16 cellular contexts compared by ENCODE assay signal in genomic region chr17:14011740-14012405, GRCh38.
"Had no signal": no experiment of that assay in that cellular context is flagged by ENCODE, and none has a peak within 500 bp of the region (broad histone marks: within the 10 kb centered on the region; RNA-seq: fewer than 3 reads in every experiment).

No MANE protein-coding gene starts in this region.

- H3K4me3 ChIP-seq: gastrocnemius medialis, hepatocyte, mucosa of descending colon, testis had no signal

- H3K4me2 ChIP-seq: hepatocyte had no signal

- H3K9me3 Mint-ChIP-seq: activated CD8-positive, alpha-beta T cell treated with anti-CD3 and anti-CD28 coated beads for 36 hours; activated T-helper 1 cell treated with anti-CD3 and anti-CD28 coated beads, Interleukin-12 subunit alpha, Interleukin-12 subunit beta, Interleukin-2, Interleukin-4 antibody, amounts not matched to agents 30 ng/mL and 10 ng/mL and 1 ng/mL, durations not matched to agents 14 hours and 24 hours and 36 hours; natural killer cell; stimulated activated naive CD8-positive, alpha-beta T cell treated with anti-CD3 and anti-CD28 coated beads, Interleukin-15, amount 100 ng/mL, for 72 hours; T-cell had no signal

- ATAC-seq: activated CD4-positive, alpha-beta T cell treated with anti-CD3 and anti-CD28 coated beads for 36 hours; activated CD8-positive, alpha-beta T cell treated with anti-CD3 and anti-CD28 coated beads for 36 hours; gastrocnemius medialis; mucosa of descending colon; natural killer cell; stimulated activated naive CD8-positive, alpha-beta T cell treated with anti-CD3 and anti-CD28 coated beads, Interleukin-15, amount 100 ng/mL, for 72 hours; T-cell had no signal

- H3K27me3 Mint-ChIP-seq: activated CD8-positive, alpha-beta T cell treated with anti-CD3 and anti-CD28 coated beads for 36 hours; stimulated activated naive CD8-positive, alpha-beta T cell treated with anti-CD3 and anti-CD28 coated beads, Interleukin-15, amount 100 ng/mL, for 72 hours; T-cell had no signal

- H2AFZ ChIP-seq: hepatocyte had no signal

- DNase-seq: activated CD4-positive, alpha-beta T cell treated with anti-CD3 and anti-CD28 coated beads for 36 hours; activated CD8-positive, alpha-beta T cell treated with anti-CD3 and anti-CD28 coated beads for 36 hours; activated naive CD4-positive, alpha-beta T cell treated with Interleukin-2 at 50 U/mL for 16 hours; cortex of kidney; effector CD8-positive, alpha-beta T cell; gastrocnemius medialis; kidney; mucosa of descending colon; natural killer cell; stimulated activated CD4-positive, alpha-beta T cell treated with anti-CD3 and anti-CD28 coated beads, Interleukin-4, amount 100 ng/mL, for 1 hour; stimulated activated naive CD8-positive, alpha-beta T cell treated with anti-CD3 and anti-CD28 coated beads, Interleukin-15, amount 100 ng/mL, for 72 hours; T-cell; T1000; testis had no signal

- H3K27me3 ChIP-seq: testis had no signal

- H3K36me3 ChIP-seq: gastrocnemius medialis had no signal

- H3K36me3 Mint-ChIP-seq: natural killer cell, T-cell had no signal

- H3K27ac ChIP-seq: gastrocnemius medialis, hepatocyte, testis had no signal

- H3K4me1 ChIP-seq: testis had no signal

- H3K4me3 Mint-ChIP-seq: activated CD4-positive, alpha-beta T cell treated with anti-CD3 and anti-CD28 coated beads for 36 hours; activated CD8-positive, alpha-beta T cell treated with anti-CD3 and anti-CD28 coated beads for 36 hours; activated T-helper 1 cell treated with anti-CD3 and anti-CD28 coated beads, Interleukin-12 subunit alpha, Interleukin-12 subunit beta, Interleukin-2, Interleukin-4 antibody, amounts not matched to agents 30 ng/mL and 10 ng/mL and 1 ng/mL, durations not matched to agents 14 hours and 24 hours and 36 hours; natural killer cell; stimulated activated naive CD8-positive, alpha-beta T cell treated with anti-CD3 and anti-CD28 coated beads, Interleukin-15, amount 100 ng/mL, for 72 hours; T-cell had no signal

- H3K4me1 Mint-ChIP-seq: activated CD4-positive, alpha-beta T cell treated with anti-CD3 and anti-CD28 coated beads for 36 hours; natural killer cell; stimulated activated naive CD8-positive, alpha-beta T cell treated with anti-CD3 and anti-CD28 coated beads, Interleukin-15, amount 100 ng/mL, for 72 hours had no signal

- H3K27ac Mint-ChIP-seq: activated CD4-positive, alpha-beta T cell treated with anti-CD3 and anti-CD28 coated beads for 36 hours; activated CD8-positive, alpha-beta T cell treated with anti-CD3 and anti-CD28 coated beads for 36 hours; activated T-helper 1 cell treated with anti-CD3 and anti-CD28 coated beads, Interleukin-12 subunit alpha, Interleukin-12 subunit beta, Interleukin-2, Interleukin-4 antibody, amounts not matched to agents 30 ng/mL and 10 ng/mL and 1 ng/mL, durations not matched to agents 14 hours and 24 hours and 36 hours; natural killer cell; stimulated activated naive CD8-positive, alpha-beta T cell treated with anti-CD3 and anti-CD28 coated beads, Interleukin-15, amount 100 ng/mL, for 72 hours; T-cell had no signal

- H3K9me3 ChIP-seq: gastrocnemius medialis, mucosa of descending colon, testis had no signal

- H3K79me2 ChIP-seq: hepatocyte had no signal
